16 cellular contexts compared by ENCODE assay signal in genomic region chr12:58087428-58088117, GRCh38.
"Had no signal": no experiment of that assay in that cellular context is flagged by ENCODE, and none has a peak within 500 bp of the region (broad histone marks: within the 10 kb centered on the region; RNA-seq: fewer than 3 reads in every experiment).

No MANE protein-coding gene starts in this region.

- H3K4me1 ChIP-seq: adrenal gland, esophagus squamous epithelium had no signal

- H3K36me3 ChIP-seq: adrenal gland, esophagus squamous epithelium had no signal

- H3K27me3 ChIP-seq: adrenal gland, esophagus squamous epithelium had no signal

- H3K4me3 ChIP-seq: adrenal gland, esophagus squamous epithelium had no signal

- H3K9me3 ChIP-seq: adrenal gland, esophagus squamous epithelium had no signal

- DNase-seq: activated CD4-positive, CD25-positive, alpha-beta regulatory T cell treated with anti-CD3 and anti-CD28 coated beads, Interleukin-2, amount 50 U/mL, for 72 hours; activated CD8-positive, alpha-beta memory T cell treated with anti-CD3 and anti-CD28 coated beads for 24 hours; activated CD8-positive, alpha-beta memory T cell treated with anti-CD3 and anti-CD28 coated beads, Interleukin-2, amount 50 U/mL, for 48 hours; activated effector memory CD4-positive, alpha-beta T cell treated with anti-CD3 and anti-CD28 coated beads, Interleukin-2, amount 50 U/mL, for 16 hours; activated T-cell treated with anti-CD3 and anti-CD28 coated beads, Interleukin-2, amount 50 U/mL, for 72 hours; adrenal gland; effector CD8-positive, alpha-beta T cell; esophagus squamous epithelium; left colon; midbrain; nucleus accumbens; posterior cingulate gyrus; retina; stimulated activated naive CD8-positive, alpha-beta T cell treated with anti-CD3 and anti-CD28 coated beads, Interleukin-15, amount 100 ng/mL, for 72 hours; T-helper 1 cell; T-helper 9 cell had no signal

- H3K27ac ChIP-seq: adrenal gland, esophagus squamous epithelium had no signal

- ATAC-seq: activated T-cell treated with anti-CD3 and anti-CD28 coated beads, Interleukin-2, amount 50 U/mL, for 72 hours; left colon; stimulated activated naive CD8-positive, alpha-beta T cell treated with anti-CD3 and anti-CD28 coated beads, Interleukin-15, amount 100 ng/mL, for 72 hours had no signal
